In genomic region chr12:2378835-2379330, GRCh38 we compare ENCODE assay signal across 15 cellular contexts.
A peak's percentile ranks its signal among the peaks of the same experiment; 100 is the strongest.
DNase-seq lines count a peak whose midpoint lies in the region; ATAC-seq lines count a peak whose summit lies in the region.
"Had no signal": no experiment of that assay in that cellular context is flagged by ENCODE, and none has a peak within 500 bp of the region (broad histone marks: within the 10 kb centered on the region; RNA-seq: fewer than 3 reads in every experiment).

No MANE protein-coding gene starts in this region.

- DNase-seq in activated CD4-positive, alpha-beta T cell treated with anti-CD3 and anti-CD28 coated beads, Interleukin-2, amount 10 ng/mL, durations not matched to agents 7 days and 5 days: no peak
- no peak for DNase-seq in activated CD4-positive, alpha-beta T cell treated with anti-CD3 and anti-CD28 coated beads for 48 hours
- DNase-seq in SK-N-MC (ENCODE audit: low read depth, low spot score) (no peak), T1000 (lab: John Stamatoyannopoulos, UW) (no peak), globus pallidus (ENCODE audit: low spot score) (no peak)
- DNase-seq: activated CD8-positive, alpha-beta memory T cell treated with anti-CD3 and anti-CD28 coated beads, Interleukin-2, amount 50 U/mL, for 48 hours; caudate nucleus; foreskin keratinocyte; GM23248; WERI-Rb-1 had no signal

- H3K27ac Mint-ChIP-seq in activated CD4-positive, alpha-beta T cell treated with anti-CD3 and anti-CD28 coated beads, Interleukin-2, amount 10 ng/mL, durations not matched to agents 7 days and 5 days: peak overlapping the region; percentile 63
- H3K27ac Mint-ChIP-seq in stimulated activated memory B cell treated with anti-CD40 and anti-IgM and Interleukin-4, amounts not matched to agents 10 μg/mL and 1 μg/mL and 100 μg/mL, for 72 hours: peak overlapping the region; percentile 43

- H3K36me3 Mint-ChIP-seq in activated CD4-positive, alpha-beta T cell treated with anti-CD3 and anti-CD28 coated beads, Interleukin-2, amount 10 ng/mL, durations not matched to agents 7 days and 5 days (ENCODE audit: low read depth): no peaks in the 10 kb centered on the region
- H3K36me3 Mint-ChIP-seq in stimulated activated memory B cell treated with anti-CD40 and anti-IgM and Interleukin-4, amounts not matched to agents 10 μg/mL and 1 μg/mL and 100 μg/mL, for 72 hours: no peaks in the 10 kb centered on the region
- H3K36me3 Mint-ChIP-seq: activated naive CD4-positive, alpha-beta T cell treated with anti-CD3 and anti-CD28 coated beads, Interleukin-2, amount 50 U/mL, for 72 hours had no signal

- H3K4me3 ChIP-seq in SK-N-MC: no peak overlapping the region
- H3K4me3 ChIP-seq: GM23248 had no signal

- peak; percentile 45 for ATAC-seq in GM21526 (IDR thresholded peaks at IDR 0.05; ENCODE audit: low FRiP score, unreplicated experiment)
- peak; percentile 32 for ATAC-seq in stimulated activated memory B cell treated with anti-CD40 and anti-IgM and Interleukin-4, amounts not matched to agents 10 μg/mL and 1 μg/mL and 100 μg/mL, for 72 hours
- no peak for ATAC-seq in HG03159 (IDR thresholded peaks at IDR 0.05; ENCODE audit: unreplicated experiment)
- ATAC-seq: activated naive CD4-positive, alpha-beta T cell treated with anti-CD3 and anti-CD28 coated beads, Interleukin-2, amount 50 U/mL, for 72 hours; foreskin keratinocyte; SK-N-SH treated with all-trans-retinoic acid at 6 μM for 48 hours had no signal

- no peaks in the 10 kb centered on the region for H3K9me3 Mint-ChIP-seq in activated CD4-positive, alpha-beta T cell treated with anti-CD3 and anti-CD28 coated beads, Interleukin-2, amount 10 ng/mL, durations not matched to agents 7 days and 5 days
- H3K9me3 Mint-ChIP-seq in stimulated activated memory B cell treated with anti-CD40 and anti-IgM and Interleukin-4, amounts not matched to agents 10 μg/mL and 1 μg/mL and 100 μg/mL, for 72 hours: peaks cover 3% of the 10 kb centered on the region
- H3K9me3 Mint-ChIP-seq: activated naive CD4-positive, alpha-beta T cell treated with anti-CD3 and anti-CD28 coated beads, Interleukin-2, amount 50 U/mL, for 72 hours had no signal

- peaks cover 19% of the 10 kb centered on the region for H3K4me1 Mint-ChIP-seq in activated CD4-positive, alpha-beta T cell treated with anti-CD3 and anti-CD28 coated beads, Interleukin-2, amount 10 ng/mL, durations not matched to agents 7 days and 5 days
- peaks cover 7% of the 10 kb centered on the region for H3K4me1 Mint-ChIP-seq in stimulated activated memory B cell treated with anti-CD40 and anti-IgM and Interleukin-4, amounts not matched to agents 10 μg/mL and 1 μg/mL and 100 μg/mL, for 72 hours

- H3K36me3 ChIP-seq in SK-N-MC (ENCODE audit: insufficient read depth, low read length): no peaks in the 10 kb centered on the region
- H3K36me3 ChIP-seq: WERI-Rb-1 had no signal

- CTCF ChIA-PET in activated CD4-positive, alpha-beta T cell treated with anti-CD3 and anti-CD28 coated beads, Interleukin-2, amount 10 ng/mL, durations not matched to agents 7 days and 5 days (lab: Charles Lee): interaction anchor here (0.7 to 1.4 kb wide), 2 partner anchors 16 to 372 kb away, joined by 3 read pairs; no protein-coding TSS in a partner anchor

- H3K4me3 Mint-ChIP-seq in activated CD4-positive, alpha-beta T cell treated with anti-CD3 and anti-CD28 coated beads, Interleukin-2, amount 10 ng/mL, durations not matched to agents 7 days and 5 days: no peak overlapping the region
- H3K4me3 Mint-ChIP-seq in stimulated activated memory B cell treated with anti-CD40 and anti-IgM and Interleukin-4, amounts not matched to agents 10 μg/mL and 1 μg/mL and 100 μg/mL, for 72 hours: peak overlapping the region; percentile 13

- POLR2A ChIA-PET in activated CD4-positive, alpha-beta T cell treated with anti-CD3 and anti-CD28 coated beads, Interleukin-2, amount 10 ng/mL, durations not matched to agents 7 days and 5 days (lab: Charles Lee): no interaction called here

- H3K9ac ChIP-seq in SK-N-MC (ENCODE audit: insufficient read length): no peak overlapping the region
- H3K9ac ChIP-seq: GM23248 had no signal

- peak overlapping the region; percentile 33; the same call in 1 of the 2 replicates for H3K27ac ChIP-seq in SK-N-MC
- H3K27ac ChIP-seq: foreskin keratinocyte, GM23248, WERI-Rb-1 had no signal

- H3K27me3 Mint-ChIP-seq in activated CD4-positive, alpha-beta T cell treated with anti-CD3 and anti-CD28 coated beads, Interleukin-2, amount 10 ng/mL, durations not matched to agents 7 days and 5 days: peaks cover 6% of the 10 kb centered on the region
- H3K27me3 Mint-ChIP-seq in stimulated activated memory B cell treated with anti-CD40 and anti-IgM and Interleukin-4, amounts not matched to agents 10 μg/mL and 1 μg/mL and 100 μg/mL, for 72 hours: peaks cover 15% of the 10 kb centered on the region

- H3K9me3 ChIP-seq in SK-N-MC (ENCODE audit: low read depth, low read length): no peaks in the 10 kb centered on the region
